26 cellular contexts compared by ENCODE assay signal in the genomic region with DNA sequence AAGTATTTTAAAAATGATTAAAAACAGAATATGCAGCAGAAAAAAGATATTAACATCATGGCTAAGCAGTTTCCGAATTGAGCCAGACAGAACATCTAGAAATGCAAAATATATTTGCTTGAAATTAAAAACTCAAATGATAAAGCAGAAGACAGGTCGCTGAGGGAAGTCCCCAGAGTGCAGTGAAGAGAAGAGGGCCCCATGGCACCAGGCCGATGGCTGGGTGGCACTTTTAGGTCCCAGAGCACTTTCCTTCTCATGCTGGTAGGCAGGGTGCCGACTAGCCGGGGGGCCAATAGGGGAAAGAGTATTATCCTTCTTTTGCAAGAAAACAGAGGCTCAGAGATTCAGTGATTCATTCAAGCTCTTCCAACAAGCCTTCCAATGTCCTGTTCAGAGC. TPM values are rescaled to one million over a fixed set of nuclear protein-coding genes. Genes with fewer than 3 reads are reported as not detected.
DNase-seq lines count a peak whose midpoint lies in the region; ATAC-seq, FAIRE-seq and TF ChIP-seq lines count a peak whose summit lies in the region.
"Had no signal": no experiment of that assay in that cellular context is flagged by ENCODE, and none has a peak within 500 bp of the region (broad histone marks: within the 10 kb centered on the region; RNA-seq: fewer than 3 reads in every experiment).

No MANE protein-coding gene starts in this region.

- no peak overlapping the region for H2AFZ ChIP-seq in osteoblast (ENCODE audit: low read length)

- peaks cover 17% of the 10 kb centered on the region for H4K20me1 ChIP-seq in osteoblast (ENCODE audit: insufficient read depth, low read length)

- FAIRE-seq in D721Med (lab: Jason Lieb, UNC), result no peak
- FAIRE-seq: bronchial epithelial cell, H1, small intestine had no signal

- no peak for ATAC-seq in GM18861 (IDR thresholded peaks at IDR 0.05; ENCODE audit: unreplicated experiment)
- ATAC-seq in HG03175 (IDR thresholded peaks at IDR 0.05; ENCODE audit: unreplicated experiment), result no peak

- H3K27ac ChIP-seq in left ventricle myocardium inferior (replicated peaks) (peak overlapping the region; percentile 14), right atrium auricular region (no peak overlapping the region), dorsolateral prefrontal cortex (peak overlapping the region in 54 of 59 donors; percentile 14 to 90 (median 72)), osteoblast (ENCODE audit: low read depth, low read length) (no peak overlapping the region)
- H3K27ac ChIP-seq: BLaER1 treated with 17β-estradiol and CSF1 and Interleukin-3, amounts not matched to agents 10 nM and 100 nM; Peyer's patch; prostate gland; transverse colon had no signal

- TF ChIP-seq CTCF in left ventricle myocardium inferior (IDR thresholded peaks at IDR 0.05; ENCODE audit: borderline replicate concordance) (no peak), right atrium auricular region (IDR thresholded peaks at IDR 0.05) (no peak), dorsolateral prefrontal cortex (IDR thresholded peaks at IDR 0.05 in 54 of 56, conservative IDR thresholded peaks at IDR 0.05 in 2 of 56; ENCODE audit: low read depth in 1 of 56, partially characterized antibody in 56 of 56) (no peak), osteoblast (IDR thresholded peaks at IDR 0.05; ENCODE audit: extremely low read depth, low read depth, low read length) (no peak), D721Med (IDR thresholded peaks at IDR 0.05; ENCODE audit: insufficient read depth, missing control alignments) (no peak)

- peaks cover 9% of the 10 kb centered on the region for H3K79me2 ChIP-seq in osteoblast (ENCODE audit: insufficient read depth, low read length)

- H3K9me3 ChIP-seq in left ventricle myocardium inferior (replicated peaks) (no peaks in the 10 kb centered on the region), right atrium auricular region (no peaks in the 10 kb centered on the region), osteoblast (ENCODE audit: low read depth, low read length) (no peaks in the 10 kb centered on the region)
- H3K9me3 ChIP-seq: BLaER1 treated with 17β-estradiol and CSF1 and Interleukin-3, amounts not matched to agents 10 nM and 100 nM; Peyer's patch; prostate gland; transverse colon had no signal

- H3K36me3 ChIP-seq in left ventricle myocardium inferior (peaks cover 84% of the 10 kb centered on the region), right atrium auricular region (peaks cover 62% of the 10 kb centered on the region), osteoblast (ENCODE audit: insufficient read depth, low read length) (peaks cover 65% of the 10 kb centered on the region)

- intact Hi-C loops in left ventricle myocardium inferior (cut with micrococcal nuclease), result no loop called here
- intact Hi-C loops in dorsolateral prefrontal cortex (cut with DNase I), result no loop called here

- no peak overlapping the region for H3K4me2 ChIP-seq in osteoblast (ENCODE audit: insufficient read depth, low read length)
- H3K4me2 ChIP-seq: BLaER1 treated with 17β-estradiol and CSF1 and Interleukin-3, amounts not matched to agents 10 nM and 100 nM had no signal

- no peak overlapping the region for H3K4me3 ChIP-seq in left ventricle myocardium inferior
- no peak overlapping the region for H3K4me3 ChIP-seq in right atrium auricular region
- no peak overlapping the region for H3K4me3 ChIP-seq in dorsolateral prefrontal cortex
- H3K4me3 ChIP-seq in osteoblast (ENCODE audit: insufficient read depth, low read length), result no peak overlapping the region
- H3K4me3 ChIP-seq: BLaER1 treated with 17β-estradiol and CSF1 and Interleukin-3, amounts not matched to agents 10 nM and 100 nM; Peyer's patch; prostate gland; transverse colon had no signal

- H3K4me1 ChIP-seq in left ventricle myocardium inferior, result peaks cover 30% of the 10 kb centered on the region
- H3K4me1 ChIP-seq in right atrium auricular region, result peaks cover 0 to 7% of the 10 kb centered on the region in 2 donors
- peaks cover 5% of the 10 kb centered on the region for H3K4me1 ChIP-seq in osteoblast (ENCODE audit: insufficient read depth, low read length)
- H3K4me1 ChIP-seq: Peyer's patch, prostate gland, transverse colon had no signal

- DNase-seq in left ventricle myocardium inferior (no peak), right atrium auricular region (ENCODE audit: low spot score) (no peak), dorsolateral prefrontal cortex (no peak), osteoblast (ENCODE audit: insufficient read length, low spot score, missing footprints) (peak; percentile 65), D721Med (ENCODE audit: insufficient read length, low spot score) (no peak), Kasumi-1 (lab: John Stamatoyannopoulos, UW) (no peak)
- DNase-seq: ACHN; activated CD8-positive, alpha-beta memory T cell treated with anti-CD3 and anti-CD28 coated beads, Interleukin-2, amount 50 U/mL, for 4 hours; activated naive CD4-positive, alpha-beta T cell; amygdala; mesenchymal stem cell; natural killer cell; NCI-H1417; NCI-H2081 treated with DMSO at 0.1 percent for 48 hours; small intestine; stimulated activated CD4-positive, alpha-beta T cell treated with anti-CD3 and anti-CD28 coated beads, Interleukin-2, amount 100 ng/mL, for 48 hours; stimulated activated naive CD4-positive, alpha-beta T cell treated with Interleukin-2 at 50 U/mL for 16 hours; T-helper 2 cell; transverse colon had no signal

- H3K27me3 ChIP-seq in left ventricle myocardium inferior (ENCODE audit: low read depth) (no peaks in the 10 kb centered on the region), right atrium auricular region (no peaks in the 10 kb centered on the region), dorsolateral prefrontal cortex (no peaks in the 10 kb centered on the region), osteoblast (ENCODE audit: insufficient read depth, low read length) (no peaks in the 10 kb centered on the region)
- H3K27me3 ChIP-seq: BLaER1 treated with 17β-estradiol and CSF1 and Interleukin-3, amounts not matched to agents 10 nM and 100 nM; Peyer's patch; transverse colon had no signal

RNA-seq across cellular contexts. Expression of a gene that starts 58.9 kb away (rescaled TPM):
- total RNA-seq in left ventricle myocardium inferior, result 253 TPM
- 10 to 100 TPM; 24.4 to 34.9 TPM for total RNA-seq in right atrium auricular region
- total RNA-seq in dorsolateral prefrontal cortex, result 10 to 100 TPM in 118 of 120 experiments, 1 to 10 TPM in 2; 8.0 to 38.2 (median 21.1) TPM
- total RNA-seq in osteoblast, result 0.29 and 0.36 TPM in 2 replicates

RNA-seq across cellular contexts. Expression of a gene that starts 58.9 kb away (rescaled TPM):
- total RNA-seq in left ventricle myocardium inferior (17.2 TPM), right atrium auricular region (10 to 100 TPM; 23.0 to 38.3 TPM), dorsolateral prefrontal cortex (10 to 100 TPM; 16.3 to 49.2 (median 35.7) TPM), osteoblast (54.6 and 58.3 TPM in 2 replicates)

Comparison
In these comparisons a context has a peak if more than half of its experiments do, and no peak if none do; other contexts are left out.
1. H3K27ac ChIP-seq: peak in left ventricle myocardium inferior (single experiment) and dorsolateral prefrontal cortex (54 of 59); none in right atrium auricular region (0 of 2) and osteoblast (single experiment).